1 cellular context compared by ENCODE assay signal in the genomic region with DNA sequence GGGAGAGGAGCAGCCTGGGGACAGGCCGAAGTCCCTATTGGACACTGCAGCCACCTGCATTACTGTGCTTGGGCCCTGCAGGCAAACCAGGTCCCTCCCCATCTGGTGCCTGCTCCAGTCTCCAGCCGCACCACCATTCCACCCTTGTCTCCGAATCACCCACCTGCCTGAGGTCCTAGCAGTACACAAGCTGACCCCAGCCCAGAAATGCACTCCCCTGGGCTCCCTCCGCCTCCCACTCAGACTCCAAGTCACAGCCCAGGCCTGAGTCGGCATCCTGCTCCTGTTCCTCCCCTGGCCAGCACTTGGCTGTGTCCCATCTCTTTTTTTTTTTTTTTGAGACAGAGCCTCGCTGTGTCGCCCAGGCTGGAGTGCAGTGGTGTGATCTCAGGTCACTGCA.
TF ChIP-seq lines count a peak whose summit lies in the region.

No MANE protein-coding gene starts in this region.

TF ChIP-seq in K562, 482 proteins besides CTCF, POLR2A, EP300 and RAD21:
- peak; percentile 21 for TF ChIP-seq POLR2B (IDR thresholded peaks at IDR 0.05; ENCODE audit: low read depth, partially characterized antibody)
- TF ChIP-seq RBFOX2 (IDR thresholded peaks at IDR 0.05; ENCODE audit: low read depth, low read length): 0 out of 2 replicates have a peak, but pooled peaks have one; percentile 62
- peak; percentile 39; the same call in 1 of the 2 replicates for TF ChIP-seq POLR2G (IDR thresholded peaks at IDR 0.05; ENCODE audit: low read depth, low read length)
- no peak for TF ChIP-seq RBM39 (optimal IDR thresholded peaks at IDR 0.05; ENCODE audit: low read depth, low read length)
- 0 out of 2 replicates have a peak, but pooled peaks have one; percentile 10 for TF ChIP-seq ZFX (CRISPR knock-in tag; IDR thresholded peaks at IDR 0.05)
